In genomic region chr9:113387560-113388230, GRCh38 we compare ENCODE assay signal across 1 cellular context.
TF ChIP-seq lines count a peak whose summit lies in the region.

No MANE protein-coding gene starts in this region.

TF ChIP-seq in HepG2, 621 proteins besides CTCF, POLR2A, EP300 and RAD21 (continued from another document and continues in another):
- no peak for TF ChIP-seq ZNF646 (CRISPR knock-in tag; IDR thresholded peaks at IDR 0.05)
- TF ChIP-seq ZSCAN25 (CRISPR knock-in tag; IDR thresholded peaks at IDR 0.05) = no peak
- no peak for TF ChIP-seq ZNF550 (CRISPR knock-in tag; IDR thresholded peaks at IDR 0.05; ENCODE audit: borderline replicate concordance)
- TF ChIP-seq ZNF615 (CRISPR knock-in tag; IDR thresholded peaks at IDR 0.05; ENCODE audit: borderline replicate concordance) = no peak
- TF ChIP-seq ATRX (CRISPR knock-in tag; IDR thresholded peaks at IDR 0.05; ENCODE audit: borderline replicate concordance) = no peak
- peak; percentile 59; the same call in 1 of the 2 replicates for TF ChIP-seq ZNF564 (CRISPR knock-in tag; IDR thresholded peaks at IDR 0.05)
- TF ChIP-seq TCF12 (IDR thresholded peaks at IDR 0.05) = no peak
- TF ChIP-seq TCF12 (CRISPR knock-in tag; IDR thresholded peaks at IDR 0.05) = peak; percentile 61; the same call in 1 of the 2 replicates
- no peak for TF ChIP-seq SNAI1 (CRISPR knock-in tag; IDR thresholded peaks at IDR 0.05; ENCODE audit: borderline replicate concordance)
- TF ChIP-seq ZFP62 (CRISPR knock-in tag; IDR thresholded peaks at IDR 0.05) = no peak
- TF ChIP-seq, protein P1, sequence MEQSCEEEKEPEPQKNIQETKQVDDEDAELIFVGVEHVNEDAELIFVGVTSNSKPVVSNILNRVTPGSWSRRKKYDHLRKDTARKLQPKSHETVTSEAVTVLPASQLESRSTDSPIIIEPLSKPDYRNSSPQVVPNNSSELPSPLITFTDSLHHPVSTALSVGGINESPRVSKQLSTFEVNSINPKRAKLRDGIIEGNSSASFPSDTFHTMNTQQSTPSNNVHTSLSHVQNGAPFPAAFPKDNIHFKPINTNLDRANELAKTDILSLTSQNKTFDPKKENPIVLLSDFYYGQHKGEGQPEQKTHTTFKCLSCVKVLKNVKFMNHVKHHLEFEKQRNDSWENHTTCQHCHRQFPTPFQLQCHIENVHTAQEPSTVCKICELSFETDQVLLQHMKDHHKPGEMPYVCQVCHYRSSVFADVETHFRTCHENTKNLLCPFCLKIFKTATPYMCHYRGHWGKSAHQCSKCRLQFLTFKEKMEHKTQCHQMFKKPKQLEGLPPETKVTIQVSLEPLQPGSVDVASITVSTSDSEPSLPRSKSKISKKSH (CRISPR knock-in tag; IDR thresholded peaks at IDR 0.05; ENCODE audit: borderline replicate concordance) = no peak; the same call in 1 of the 2 replicates
- no peak for TF ChIP-seq TBX3 (IDR thresholded peaks at IDR 0.05; ENCODE audit: borderline replicate concordance)
- TF ChIP-seq PCBP2 (optimal IDR thresholded peaks at IDR 0.05; ENCODE audit: low read depth, low read length, poor library complexity, severe bottlenecking) = no peak
- TF ChIP-seq KLF9 (CRISPR knock-in tag; IDR thresholded peaks at IDR 0.05; ENCODE audit: low read depth) = peak; percentile 49; the same call in 1 of the 2 replicates
- peak; percentile 87 for TF ChIP-seq RARA (CRISPR knock-in tag; IDR thresholded peaks at IDR 0.05)
- no peak for TF ChIP-seq ETV6 (CRISPR knock-in tag; conservative IDR thresholded peaks at IDR 0.05)
- peak in 1 of 2 experiments; percentile 66; a peak in 1 of 4 replicates for TF ChIP-seq REST (IDR thresholded peaks at IDR 0.05; ENCODE audit: borderline replicate concordance in 1 of 2, low read depth in 1 of 2, low read length in 2 of 2)
- no peak for TF ChIP-seq ZNF709 (CRISPR knock-in tag; IDR thresholded peaks at IDR 0.05)
- TF ChIP-seq ZNF484 (CRISPR knock-in tag; IDR thresholded peaks at IDR 0.05; ENCODE audit: borderline replicate concordance, low read depth) = no peak
- peak; percentile 74; the same call in 1 of the 2 replicates for TF ChIP-seq SOX5 (CRISPR knock-in tag; IDR thresholded peaks at IDR 0.05; ENCODE audit: borderline replicate concordance)
- no peak for TF ChIP-seq ZNF75D (CRISPR knock-in tag; IDR thresholded peaks at IDR 0.05; ENCODE audit: borderline replicate concordance)
- no peak for TF ChIP-seq BRCA1 (CRISPR knock-in tag; IDR thresholded peaks at IDR 0.05)
- no peak; the same call in 1 of the 2 replicates for TF ChIP-seq GLI4 (CRISPR knock-in tag; IDR thresholded peaks at IDR 0.05; ENCODE audit: borderline replicate concordance)
- TF ChIP-seq KDM6A (CRISPR knock-in tag; IDR thresholded peaks at IDR 0.05; ENCODE audit: low read depth) = peak; percentile 84; the same call in 1 of the 2 replicates
- no peak for TF ChIP-seq ZNF235 (CRISPR knock-in tag; IDR thresholded peaks at IDR 0.05; ENCODE audit: borderline replicate concordance)
- no peak for TF ChIP-seq ATF7 (IDR thresholded peaks at IDR 0.05)
- TF ChIP-seq ATF7 (CRISPR knock-in tag; IDR thresholded peaks at IDR 0.05) = no peak; the same call in 1 of the 2 replicates
- TF ChIP-seq NFKBIZ (CRISPR knock-in tag; IDR thresholded peaks at IDR 0.05) = no peak
- TF ChIP-seq GTF2F1 (IDR thresholded peaks at IDR 0.05; ENCODE audit: low read length) = no peak
- TF ChIP-seq ATM (IDR thresholded peaks at IDR 0.05; ENCODE audit: borderline replicate concordance) = no peak
- no peak for TF ChIP-seq RFX3 (CRISPR knock-in tag; IDR thresholded peaks at IDR 0.05)
- TF ChIP-seq LCORL (IDR thresholded peaks at IDR 0.05) = no peak
- TF ChIP-seq LCORL (CRISPR knock-in tag; IDR thresholded peaks at IDR 0.05) = peak; percentile 81
- TF ChIP-seq ZNF609 (CRISPR knock-in tag; IDR thresholded peaks at IDR 0.05; ENCODE audit: borderline replicate concordance) = peak; percentile 68; the same call in 1 of the 2 replicates
- TF ChIP-seq BCL6 (CRISPR knock-in tag; IDR thresholded peaks at IDR 0.05) = peak; percentile 72
- TF ChIP-seq, protein P2, sequence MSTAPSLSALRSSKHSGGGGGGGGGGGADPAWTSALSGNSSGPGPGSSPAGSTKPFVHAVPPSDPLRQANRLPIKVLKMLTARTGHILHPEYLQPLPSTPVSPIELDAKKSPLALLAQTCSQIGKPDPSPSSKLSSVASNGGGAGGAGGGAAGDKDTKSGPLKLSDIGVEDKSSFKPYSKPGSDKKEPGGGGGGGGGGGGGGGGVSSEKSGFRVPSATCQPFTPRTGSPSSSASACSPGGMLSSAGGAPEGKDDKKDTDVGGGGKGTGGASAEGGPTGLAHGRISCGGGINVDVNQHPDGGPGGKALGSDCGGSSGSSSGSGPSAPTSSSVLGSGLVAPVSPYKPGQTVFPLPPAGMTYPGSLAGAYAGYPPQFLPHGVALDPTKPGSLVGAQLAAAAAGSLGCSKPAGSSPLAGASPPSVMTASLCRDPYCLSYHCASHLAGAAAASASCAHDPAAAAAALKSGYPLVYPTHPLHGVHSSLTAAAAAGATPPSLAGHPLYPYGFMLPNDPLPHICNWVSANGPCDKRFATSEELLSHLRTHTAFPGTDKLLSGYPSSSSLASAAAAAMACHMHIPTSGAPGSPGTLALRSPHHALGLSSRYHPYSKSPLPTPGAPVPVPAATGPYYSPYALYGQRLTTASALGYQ (CRISPR knock-in tag; IDR thresholded peaks at IDR 0.05) = peak; percentile 86
- no peak for TF ChIP-seq MLLT10 (CRISPR knock-in tag; IDR thresholded peaks at IDR 0.05)
- TF ChIP-seq PHF20 (CRISPR knock-in tag; IDR thresholded peaks at IDR 0.05) = no peak
